Comparison of ENCODE assay signal across 24 cellular contexts in genomic region chr1:245503548-245503947, GRCh38.
DNase-seq lines count a peak whose midpoint lies in the region; ATAC-seq and TF ChIP-seq lines count a peak whose summit lies in the region.
"Had no signal": no experiment of that assay in that cellular context is flagged by ENCODE, and none has a peak within 500 bp of the region (broad histone marks: within the 10 kb centered on the region; RNA-seq: fewer than 3 reads in every experiment).

No MANE protein-coding gene starts in this region.

- no peaks in the 10 kb centered on the region for H3F3A ChIP-seq in GM23338 (replicated peaks; ENCODE audit: low read depth)

- H3K27ac ChIP-seq in GM23338 (ENCODE audit: low read depth) (no peak overlapping the region), brain microvascular endothelial cell (no peak overlapping the region)
- H3K27ac ChIP-seq: A549; BLaER1 treated with 17β-estradiol and CSF1 and Interleukin-3, amounts not matched to agents 10 nM and 100 nM; GM23248 had no signal

- POLR2A ChIA-PET in activated CD4-positive, alpha-beta memory T cell treated with anti-CD3 and anti-CD28 coated beads, Interleukin-2, amount 10 ng/mL, durations not matched to agents 7 days and 5 days (lab: Charles Lee): no interaction called here

- H3K27me3 ChIP-seq in GM23338 (ENCODE audit: insufficient read depth) (no peaks in the 10 kb centered on the region), brain microvascular endothelial cell (replicated peaks) (no peaks in the 10 kb centered on the region), HAP-1 (ENCODE audit: low read depth) (no peaks in the 10 kb centered on the region)
- H3K27me3 ChIP-seq: BE2C; BLaER1 treated with 17β-estradiol and CSF1 and Interleukin-3, amounts not matched to agents 10 nM and 100 nM had no signal

- no peak overlapping the region for H3K4me3 Mint-ChIP-seq in GM23338
- no peak overlapping the region for H3K4me3 Mint-ChIP-seq in activated CD4-positive, alpha-beta memory T cell treated with anti-CD3 and anti-CD28 coated beads, Interleukin-2, amount 10 ng/mL, durations not matched to agents 7 days and 5 days
- H3K4me3 Mint-ChIP-seq: CD14-positive monocyte; CD4-positive, alpha-beta T cell; CD8-positive, alpha-beta memory T cell; H9; HFFc6 had no signal

- no peaks in the 10 kb centered on the region for H3K36me3 Mint-ChIP-seq in GM23338 (ENCODE audit: low read depth)
- H3K36me3 Mint-ChIP-seq in activated CD4-positive, alpha-beta memory T cell treated with anti-CD3 and anti-CD28 coated beads, Interleukin-2, amount 10 ng/mL, durations not matched to agents 7 days and 5 days (ENCODE audit: low read depth): no peaks in the 10 kb centered on the region
- H3K36me3 Mint-ChIP-seq: CD14-positive monocyte; CD8-positive, alpha-beta memory T cell had no signal

- H3K4me1 Mint-ChIP-seq in GM23338: peaks cover 4% of the 10 kb centered on the region; the same call in 2 of the 3 replicates
- no peaks in the 10 kb centered on the region for H3K4me1 Mint-ChIP-seq in activated CD4-positive, alpha-beta memory T cell treated with anti-CD3 and anti-CD28 coated beads, Interleukin-2, amount 10 ng/mL, durations not matched to agents 7 days and 5 days
- H3K4me1 Mint-ChIP-seq: CD8-positive, alpha-beta memory T cell; H9 had no signal

- peak; percentile 66 for DNase-seq in COLO829 (ENCODE audit: low spot score)
- DNase-seq in GM23338 (ENCODE audit: low spot score): no peak
- no peak for DNase-seq in brain microvascular endothelial cell
- DNase-seq in fibroblast of villous mesenchyme (ENCODE audit: low read depth): peak; percentile 10
- DNase-seq in activated CD4-positive, alpha-beta memory T cell treated with anti-CD3 and anti-CD28 coated beads, Interleukin-2, amount 10 ng/mL, durations not matched to agents 7 days and 5 days: no peak
- no peak for DNase-seq in HAP-1 (ENCODE audit: low spot score in 2 of 2)
- DNase-seq in COR-L47 (lab: John Stamatoyannopoulos, UW): no peak
- DNase-seq: 8988T; ACHN; AML-193; BE2C; Caco-2; CD4-positive, alpha-beta T cell; CD8-positive, alpha-beta memory T cell; DMS153; DND-41; GDM1; GM23248; H9; HFFc6 had no signal

- ATAC-seq in GM23338: no peak
- ATAC-seq: A549, GM12878 had no signal

- no peak overlapping the region for H3K4me3 ChIP-seq in GM23338
- H3K4me3 ChIP-seq in brain microvascular endothelial cell (ENCODE audit: low read depth, low read length): no peak overlapping the region
- H3K4me3 ChIP-seq in fibroblast of villous mesenchyme (ENCODE audit: low read depth, low read length): no peak overlapping the region
- no peak overlapping the region for H3K4me3 ChIP-seq in HAP-1
- H3K4me3 ChIP-seq: A549; BLaER1 treated with 17β-estradiol and CSF1 and Interleukin-3, amounts not matched to agents 10 nM and 100 nM; GM12878; GM23248 had no signal

- no peaks in the 10 kb centered on the region for H3K9me3 ChIP-seq in HAP-1
- H3K9me3 ChIP-seq: A549; BE2C; BLaER1 treated with 17β-estradiol and CSF1 and Interleukin-3, amounts not matched to agents 10 nM and 100 nM; Caco-2 had no signal

- TF ChIP-seq CTCF in GM23338 (conservative IDR thresholded peaks at IDR 0.05; ENCODE audit: low read depth in 2 of 2) (no peak), brain microvascular endothelial cell (IDR thresholded peaks at IDR 0.05; ENCODE audit: low read depth, low read length, missing control alignments) (peak; percentile 21), fibroblast of villous mesenchyme (IDR thresholded peaks at IDR 0.05; ENCODE audit: insufficient read depth, low read depth, low read length) (no peak)

- 0 out of 2 replicates have a peak, but pooled peaks cover 5% of the 10 kb centered on the region for H3K9me2 ChIP-seq in GM23338 (ENCODE audit: insufficient read depth)

- H3K27ac Mint-ChIP-seq in GM23338: no peak overlapping the region
- H3K27ac Mint-ChIP-seq in activated CD4-positive, alpha-beta memory T cell treated with anti-CD3 and anti-CD28 coated beads, Interleukin-2, amount 10 ng/mL, durations not matched to agents 7 days and 5 days: no peak overlapping the region
- H3K27ac Mint-ChIP-seq: CD4-positive, alpha-beta T cell; CD8-positive, alpha-beta memory T cell; H9; HFFc6 had no signal

- H3K36me3 ChIP-seq in GM23338 (ENCODE audit: insufficient read depth): no peaks in the 10 kb centered on the region
- H3K36me3 ChIP-seq in brain microvascular endothelial cell (replicated peaks): no peaks in the 10 kb centered on the region
- no peaks in the 10 kb centered on the region for H3K36me3 ChIP-seq in HAP-1 (replicated peaks)
- H3K36me3 ChIP-seq: BE2C; BLaER1 treated with 17β-estradiol and CSF1 and Interleukin-3, amounts not matched to agents 10 nM and 100 nM had no signal

- H3K9me3 Mint-ChIP-seq in GM23338: no peaks in the 10 kb centered on the region
- H3K9me3 Mint-ChIP-seq in activated CD4-positive, alpha-beta memory T cell treated with anti-CD3 and anti-CD28 coated beads, Interleukin-2, amount 10 ng/mL, durations not matched to agents 7 days and 5 days: no peaks in the 10 kb centered on the region
- H3K9me3 Mint-ChIP-seq: CD4-positive, alpha-beta T cell; CD8-positive, alpha-beta memory T cell; H9; HFFc6 had no signal

- H2AFZ ChIP-seq in GM23338: 0 out of 2 replicates have a peak overlapping the region, but pooled peaks have one; percentile 32
- H2AFZ ChIP-seq: GM23248 had no signal

- in situ Hi-C loops in brain microvascular endothelial cell (cut with HindIII; ENCODE audit: low pct_ligation_motif_present, low sequenced_read_pairs): no loop called here
- in situ Hi-C loops in HAP-1 (cut with MboI; ENCODE audit: low sequenced_read_pairs): loop anchor here (25.0 kb wide), 1 partner anchor 509 kb away; no protein-coding TSS in a partner anchor

- H3K27me3 Mint-ChIP-seq in GM23338 (ENCODE audit: insufficient read depth, low read depth, poor library complexity): peaks cover 2% of the 10 kb centered on the region
- no peaks in the 10 kb centered on the region for H3K27me3 Mint-ChIP-seq in activated CD4-positive, alpha-beta memory T cell treated with anti-CD3 and anti-CD28 coated beads, Interleukin-2, amount 10 ng/mL, durations not matched to agents 7 days and 5 days
- H3K27me3 Mint-ChIP-seq: CD4-positive, alpha-beta T cell; CD8-positive, alpha-beta memory T cell had no signal

- CTCF ChIA-PET in activated CD4-positive, alpha-beta memory T cell treated with anti-CD3 and anti-CD28 coated beads, Interleukin-2, amount 10 ng/mL, durations not matched to agents 7 days and 5 days (lab: Charles Lee): interaction anchor here (1.3 kb wide), 1 partner anchor 9 kb away, joined by 3 read pairs; no protein-coding TSS in a partner anchor

- H3K4me1 ChIP-seq in GM23338 (ENCODE audit: insufficient read depth) (no peaks in the 10 kb centered on the region), HAP-1 (no peaks in the 10 kb centered on the region)
- H3K4me1 ChIP-seq: A549, Caco-2 had no signal

- no peaks in the 10 kb centered on the region for H4K20me1 ChIP-seq in GM23338 (replicated peaks; ENCODE audit: insufficient read depth)
- H4K20me1 ChIP-seq: BLaER1 treated with 17β-estradiol and CSF1 and Interleukin-3, amounts not matched to agents 10 nM and 100 nM had no signal

- no peak overlapping the region for H3K4me2 ChIP-seq in GM23338
- H3K4me2 ChIP-seq: A549; BLaER1 treated with 17β-estradiol and CSF1 and Interleukin-3, amounts not matched to agents 10 nM and 100 nM had no signal

- no peaks in the 10 kb centered on the region for H3K79me2 ChIP-seq in GM23338 (replicated peaks; ENCODE audit: insufficient read depth)

TF ChIP-seq in GM23338, 12 proteins besides CTCF, POLR2A, EP300 and RAD21:
- TF ChIP-seq JUNB (IDR thresholded peaks at IDR 0.05; ENCODE audit: unreplicated experiment): no peak

Comparison
In these comparisons a context has a peak if more than half of its experiments do, and no peak if none do; other contexts are left out.
1. DNase-seq: peak in COLO829 (single experiment) and fibroblast of villous mesenchyme (single experiment); none in GM23338 (single experiment), brain microvascular endothelial cell (single experiment), activated CD4-positive, alpha-beta memory T cell treated with anti-CD3 and anti-CD28 coated beads, Interleukin-2, amount 10 ng/mL, durations not matched to agents 7 days and 5 days (single experiment), HAP-1 (0 of 2) and COR-L47 (single experiment).